Comparison of ENCODE assay signal across 26 cellular contexts in the genomic region with DNA sequence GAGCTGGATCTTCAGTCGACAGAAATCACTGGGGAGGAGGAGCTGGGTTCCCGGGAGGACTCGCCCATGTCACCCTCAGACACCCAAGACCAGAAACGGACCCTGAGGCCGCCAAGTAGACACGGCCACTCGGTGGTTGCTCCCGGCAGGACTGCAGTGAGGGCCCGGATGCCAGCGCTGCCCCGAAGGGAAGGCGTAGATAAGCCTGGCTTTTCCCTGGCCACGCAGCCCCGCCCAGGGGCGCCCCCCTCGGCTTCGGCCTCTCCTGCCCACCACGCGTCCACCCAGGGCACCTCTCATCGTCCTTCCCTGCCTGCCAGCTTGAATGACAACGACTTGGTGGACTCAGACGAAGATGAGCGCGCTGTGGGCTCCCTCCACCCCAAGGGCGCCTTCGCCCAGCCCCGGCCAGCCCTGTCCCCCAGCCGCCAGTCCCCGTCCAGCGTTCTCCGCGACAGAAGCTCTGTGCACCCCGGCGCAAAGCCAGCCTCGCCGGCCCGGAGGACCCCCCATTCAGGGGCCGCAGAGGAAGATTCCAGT.
"Had no signal": no experiment of that assay in that cellular context is flagged by ENCODE, and none has a peak within 500 bp of the region (broad histone marks: within the 10 kb centered on the region; RNA-seq: fewer than 3 reads in every experiment).

No MANE protein-coding gene starts in this region.

- H3K4me3 Mint-ChIP-seq: dendritic cell treated with granulocyte-macrophage colony-stimulating factor and Interleukin-4, amounts not matched to agents 40 ng/mL and 50 ng/mL, for 4 days; immature natural killer cell; memory B cell had no signal

- ATAC-seq: effector memory CD8-positive, alpha-beta T cell; esophagus mucosa; gastrocnemius medialis; left lung; left ventricle myocardium superior had no signal

- H3K27ac Mint-ChIP-seq: dendritic cell treated with granulocyte-macrophage colony-stimulating factor and Interleukin-4, amounts not matched to agents 40 ng/mL and 50 ng/mL, for 4 days; effector memory CD8-positive, alpha-beta T cell; endodermal cell; immature natural killer cell; memory B cell had no signal

- DNase-seq: colonic mucosa; cortex of kidney; effector CD8-positive, alpha-beta T cell; effector memory CD8-positive, alpha-beta T cell; endodermal cell; erythroblast; esophagus squamous epithelium; foreskin fibroblast; foreskin melanocyte; gastrocnemius medialis; glutamatergic neuron; heart left ventricle; hippocampal formation; immature natural killer cell; islet precursor cell; kidney; kidney glomerular epithelial cell; left lung; left ventricle myocardium superior; lower lobe of right lung; mesendoderm; midbrain had no signal

- H3K9me3 ChIP-seq: colonic mucosa, esophagus squamous epithelium, gastrocnemius medialis, heart left ventricle, left lung, lower lobe of right lung had no signal

- H3K27me3 ChIP-seq: colonic mucosa had no signal

- H3K4me1 ChIP-seq: colonic mucosa, gastrocnemius medialis, left lung, lower lobe of right lung had no signal

- H3K36me3 ChIP-seq: colonic mucosa, esophagus squamous epithelium, gastrocnemius medialis, heart left ventricle, left lung, lower lobe of right lung had no signal

- H3K27ac ChIP-seq: colonic mucosa, epithelial cell of prostate, esophagus squamous epithelium, gastrocnemius medialis, heart left ventricle, left lung, lower lobe of right lung had no signal

- H3K4me1 Mint-ChIP-seq: endodermal cell, immature natural killer cell had no signal

- H3K9me3 Mint-ChIP-seq: dendritic cell treated with granulocyte-macrophage colony-stimulating factor and Interleukin-4, amounts not matched to agents 40 ng/mL and 50 ng/mL, for 4 days; effector memory CD8-positive, alpha-beta T cell; endodermal cell; immature natural killer cell; memory B cell had no signal

- H3K4me3 ChIP-seq: colonic mucosa, esophagus squamous epithelium, gastrocnemius medialis, heart left ventricle, left lung, lower lobe of right lung had no signal

- H3K36me3 Mint-ChIP-seq: immature natural killer cell had no signal
